12 cellular contexts compared by ENCODE assay signal in the genomic region with DNA sequence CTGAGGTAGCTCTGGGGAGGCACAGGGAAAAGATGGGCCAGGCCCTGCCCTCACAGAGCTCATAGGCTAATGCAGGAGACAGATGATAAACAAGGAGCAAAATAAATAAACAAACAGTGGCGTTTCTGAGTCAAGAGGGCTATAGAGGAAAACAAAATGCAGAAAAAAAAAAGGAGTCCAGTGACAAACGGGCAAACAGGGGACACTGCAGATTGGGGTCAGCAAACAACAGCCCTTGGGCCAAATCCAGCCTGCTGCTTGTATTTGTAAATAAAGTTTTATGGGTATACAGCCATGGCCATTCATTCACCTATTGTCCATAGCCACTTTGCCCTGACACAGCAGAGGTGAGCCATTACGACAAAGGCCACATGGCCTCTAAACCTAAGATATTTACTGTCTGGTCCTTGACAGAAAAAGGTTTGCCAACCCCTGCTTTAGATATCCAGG. TPM values are rescaled to one million over a fixed set of nuclear protein-coding genes. Genes with fewer than 3 reads are reported as not detected.
DNase-seq lines count a peak whose midpoint lies in the region; ATAC-seq and TF ChIP-seq lines count a peak whose summit lies in the region.
"Had no signal": no experiment of that assay in that cellular context is flagged by ENCODE, and none has a peak within 500 bp of the region (broad histone marks: within the 10 kb centered on the region; RNA-seq: fewer than 3 reads in every experiment).

No MANE protein-coding gene starts in this region.

- H3K27ac Mint-ChIP-seq in chondrocyte (ENCODE audit: unreplicated experiment) (peak overlapping the region; percentile 94), nephron progenitor cell (peak overlapping the region; percentile 80)

- WGBS in heart right ventricle, 2 donors, result 72 to 78% methylated on average over 3 of the region's 3 CpGs

- H3K9me3 Mint-ChIP-seq in chondrocyte (ENCODE audit: low read depth) (no peaks in the 10 kb centered on the region), nephron progenitor cell (no peaks in the 10 kb centered on the region)

- no peak for TF ChIP-seq CTCF in heart right ventricle (IDR thresholded peaks at IDR 0.05)
- TF ChIP-seq CTCF in chondrocyte (IDR thresholded peaks at IDR 0.05), result no peak
- TF ChIP-seq CTCF in nephron progenitor cell (IDR thresholded peaks at IDR 0.05), result no peak

- H3K36me3 ChIP-seq in heart right ventricle, result no peaks in the 10 kb centered on the region

- no peaks in the 10 kb centered on the region for H3K27me3 Mint-ChIP-seq in chondrocyte (ENCODE audit: low read depth)
- H3K27me3 Mint-ChIP-seq in nephron progenitor cell (ENCODE audit: low read depth, poor library complexity), result no peaks in the 10 kb centered on the region

- DNase-seq in heart right ventricle (no peak), left cardiac atrium (no peak), chondrocyte (ENCODE audit: low spot score) (no peak), nephron progenitor cell (no peak), inferior parietal cortex (ENCODE audit: extremely low spot score) (no peak)
- no peak for DNase-seq in activated CD4-positive, alpha-beta T cell treated with anti-CD3 and anti-CD28 coated beads, Interleukin-2, amount 50 U/mL, for 1 hour
- DNase-seq: activated CD4-positive, CD25-positive, alpha-beta regulatory T cell; NCI-H526 treated with DMSO at 0.1 percent for 48 hours had no signal

- no peaks in the 10 kb centered on the region for H3K36me3 Mint-ChIP-seq in chondrocyte (ENCODE audit: low read depth)
- H3K36me3 Mint-ChIP-seq in nephron progenitor cell (ENCODE audit: low read depth), result no peaks in the 10 kb centered on the region

- no peaks in the 10 kb centered on the region for H3K27me3 ChIP-seq in heart right ventricle

- H3K4me3 Mint-ChIP-seq in chondrocyte (ENCODE audit: unreplicated experiment) (no peak overlapping the region), nephron progenitor cell (no peak overlapping the region)

- H3K4me1 Mint-ChIP-seq in chondrocyte (ENCODE audit: low read depth) (peaks cover 25% of the 10 kb centered on the region), nephron progenitor cell (peaks cover 37% of the 10 kb centered on the region)

- no peaks in the 10 kb centered on the region for H3K9me3 ChIP-seq in heart right ventricle

- ATAC-seq in heart right ventricle, result no peak
- ATAC-seq in left cardiac atrium, result no peak
- no peak for ATAC-seq in GM21515 (IDR thresholded peaks at IDR 0.05; ENCODE audit: unreplicated experiment)
- no peak for ATAC-seq in HG03135 (IDR thresholded peaks at IDR 0.05; ENCODE audit: unreplicated experiment)

- peaks cover 5 to 40% (median 18%) of the 10 kb centered on the region in 9 donors for H3K4me1 ChIP-seq in heart right ventricle

- intact Hi-C loops in heart right ventricle (cut with DNase I), result no loop called here
- intact Hi-C loops in left cardiac atrium (cut with DNase I), result no loop called here

- peak overlapping the region in 9 of 10 donors; percentile 61 to 88 (median 76) for H3K27ac ChIP-seq in heart right ventricle

- H3K4me3 ChIP-seq in heart right ventricle, result no peak overlapping the region

RNA-seq across cellular contexts. Expression of a gene that starts 19.1 kb away (rescaled TPM):
- total RNA-seq in heart right ventricle (100 to 1,000 TPM; 180 to 315 (median 244) TPM), left cardiac atrium (100 to 1,000 TPM; 126 to 149 TPM), chondrocyte (42.6 to 45.1 TPM (median 42.8 TPM) in 3 replicates)
- polyA plus RNA-seq in heart right ventricle, result 100 to 1,000 TPM; 204 to 211 TPM

RNA-seq across cellular contexts. Expression of a gene that starts 25.3 kb away (rescaled TPM):
- total RNA-seq in heart right ventricle, result 1 to 10 TPM in 9 of 10 donors, under 1 TPM in 1; 0.93 to 4.3 (median 2.3) TPM
- polyA plus RNA-seq in heart right ventricle, result 10 to 100 TPM in 1 of 2 donors, 1 to 10 TPM in 1; 5.1 to 10.3 TPM
- 1 to 10 TPM; 2.4 to 6.5 TPM for total RNA-seq in left cardiac atrium
- total RNA-seq in chondrocyte, result not detected in 3 replicates
- total RNA-seq: SK-MEL-5, temporal lobe had no signal

RNA-seq across cellular contexts. Expression of a gene that starts 47.0 kb away (rescaled TPM):
- total RNA-seq in heart right ventricle (100 to 1,000 TPM; 104 to 178 (median 124) TPM), left cardiac atrium (100 to 1,000 TPM; 143 to 145 TPM), chondrocyte (214 to 232 TPM (median 223 TPM) in 3 replicates)
- 100 to 1,000 TPM in 1 of 2 donors, 10 to 100 TPM in 1; 98.8 to 222 TPM for polyA plus RNA-seq in heart right ventricle
